ENCODE assay signal across 1 cellular context in genomic region chr17:81238815-81239713, GRCh38.
TF ChIP-seq lines count a peak whose summit lies in the region.

NDUFAF8 (plus strand) TSS chr17:81239318; CDS start chr17:81239364, 46 bp downstream.
TEPSIN (minus strand) TSS chr17:81239055; CDS start chr17:81239033, 22 bp downstream.

TF ChIP-seq in HepG2, 621 proteins besides CTCF, POLR2A, EP300 and RAD21 (continued from another document and continues in another):
- TF ChIP-seq ZNF761 (CRISPR knock-in tag; conservative IDR thresholded peaks at IDR 0.05), result 0 out of 2 replicates have a peak, but pooled peaks have one; percentile 12
- TF ChIP-seq NFE2L2 (IDR thresholded peaks at IDR 0.05; ENCODE audit: low read length), result no peak
- peak; percentile 77 for TF ChIP-seq KMT2B (CRISPR knock-in tag; IDR thresholded peaks at IDR 0.05)
- no peak for TF ChIP-seq RFX1 (IDR thresholded peaks at IDR 0.05)
- TF ChIP-seq MXI1 (IDR thresholded peaks at IDR 0.05; ENCODE audit: borderline replicate concordance, low read depth, low read length), result peak; percentile 91; the same call in 1 of the 3 replicates
- peak; percentile 88 for TF ChIP-seq ZSCAN21 (CRISPR knock-in tag; IDR thresholded peaks at IDR 0.05; ENCODE audit: borderline replicate concordance)
- TF ChIP-seq ZBTB7B (CRISPR knock-in tag; IDR thresholded peaks at IDR 0.05), result no peak
- no peak for TF ChIP-seq ZNF367 (CRISPR knock-in tag; IDR thresholded peaks at IDR 0.05; ENCODE audit: borderline replicate concordance)
- TF ChIP-seq CEBPB (IDR thresholded peaks at IDR 0.05; ENCODE audit: borderline replicate concordance, low read depth, low read length), result no peak
- no peak for TF ChIP-seq KLF15 (CRISPR knock-in tag; IDR thresholded peaks at IDR 0.05; ENCODE audit: borderline replicate concordance)
- no peak for TF ChIP-seq MTF2 (CRISPR knock-in tag; IDR thresholded peaks at IDR 0.05; ENCODE audit: borderline replicate concordance)
- no peak for TF ChIP-seq MAFF (IDR thresholded peaks at IDR 0.05; ENCODE audit: low read depth, low read length)
- 0 out of 2 replicates have a peak, but pooled peaks have one; percentile 25 for TF ChIP-seq ZNF784 (CRISPR knock-in tag; IDR thresholded peaks at IDR 0.05; ENCODE audit: borderline replicate concordance)
- peak; percentile 87 for TF ChIP-seq ZNF275 (CRISPR knock-in tag; IDR thresholded peaks at IDR 0.05; ENCODE audit: borderline replicate concordance)
- TF ChIP-seq ATF7-NPFF (CRISPR knock-in tag; IDR thresholded peaks at IDR 0.05; ENCODE audit: low read depth), result peak; percentile 23; the same call in 1 of the 2 replicates
- TF ChIP-seq CREBL2 (CRISPR knock-in tag; IDR thresholded peaks at IDR 0.05; ENCODE audit: borderline replicate concordance), result peak; percentile 55; the same call in 1 of the 2 replicates
- TF ChIP-seq ZNF710 (CRISPR knock-in tag; IDR thresholded peaks at IDR 0.05; ENCODE audit: borderline replicate concordance), result 0 out of 2 replicates have a peak, but pooled peaks have one; percentile 72
- TF ChIP-seq NKX3-1 (CRISPR knock-in tag; IDR thresholded peaks at IDR 0.05), result peak; percentile 68
- TF ChIP-seq ZNF20 (CRISPR knock-in tag; IDR thresholded peaks at IDR 0.05), result no peak
- 0 out of 2 replicates have a peak, but pooled peaks have one; percentile 30 for TF ChIP-seq ZNF580 (CRISPR knock-in tag; IDR thresholded peaks at IDR 0.05; ENCODE audit: borderline replicate concordance, low read depth)
- TF ChIP-seq STAG1 (CRISPR knock-in tag; IDR thresholded peaks at IDR 0.05), result no peak
- TF ChIP-seq ZFP82 (CRISPR knock-in tag; IDR thresholded peaks at IDR 0.05; ENCODE audit: borderline replicate concordance), result peak; percentile 59; the same call in 1 of the 2 replicates
- TF ChIP-seq ZNF530 (CRISPR knock-in tag; IDR thresholded peaks at IDR 0.05; ENCODE audit: low read depth), result 0 out of 2 replicates have a peak, but pooled peaks have one; percentile 56
- TF ChIP-seq HMGXB3 (CRISPR knock-in tag; IDR thresholded peaks at IDR 0.05; ENCODE audit: borderline replicate concordance), result peak; percentile 86
- TF ChIP-seq KLF16 (CRISPR knock-in tag; IDR thresholded peaks at IDR 0.05), result 0 out of 4 replicates have a peak, but pooled peaks of 1 of the 2 experiments have one; percentile 9
- no peak for TF ChIP-seq SP140L (CRISPR knock-in tag; IDR thresholded peaks at IDR 0.05; ENCODE audit: borderline replicate concordance)
- no peak for TF ChIP-seq ATF6 (CRISPR knock-in tag; conservative IDR thresholded peaks at IDR 0.05)
- no peak for TF ChIP-seq ISL2 (CRISPR knock-in tag; IDR thresholded peaks at IDR 0.05)
- 0 out of 2 replicates have a peak, but pooled peaks have one; percentile 18 for TF ChIP-seq JUND (CRISPR knock-in tag; IDR thresholded peaks at IDR 0.05)
- TF ChIP-seq GTF3A (CRISPR knock-in tag; conservative IDR thresholded peaks at IDR 0.05), result no peak
- TF ChIP-seq TRIM22 (IDR thresholded peaks at IDR 0.05), result no peak
- no peak for TF ChIP-seq ZBTB7A (CRISPR knock-in tag; IDR thresholded peaks at IDR 0.05)
- no peak for TF ChIP-seq TSC22D2 (CRISPR knock-in tag; IDR thresholded peaks at IDR 0.05; ENCODE audit: borderline replicate concordance)
- no peak for TF ChIP-seq AGO1 (IDR thresholded peaks at IDR 0.05; ENCODE audit: low read depth, low read length, poor library complexity, severe bottlenecking)
- TF ChIP-seq CEBPG (CRISPR knock-in tag; IDR thresholded peaks at IDR 0.05), result no peak
- TF ChIP-seq TOE1 (CRISPR knock-in tag; IDR thresholded peaks at IDR 0.05), result no peak
- no peak; the same call in 1 of the 2 replicates for TF ChIP-seq MYNN (CRISPR knock-in tag; IDR thresholded peaks at IDR 0.05; ENCODE audit: low read depth)
- peak; percentile 13; the same call in 1 of the 2 replicates for TF ChIP-seq ZNF503 (CRISPR knock-in tag; IDR thresholded peaks at IDR 0.05)
- TF ChIP-seq TERF1 (CRISPR knock-in tag; IDR thresholded peaks at IDR 0.05), result peak; percentile 92; the same call in 1 of the 2 replicates
- TF ChIP-seq ONECUT2 (CRISPR knock-in tag; IDR thresholded peaks at IDR 0.05), result no peak; the same call in 1 of the 2 replicates
- TF ChIP-seq NR0B2 (CRISPR knock-in tag; IDR thresholded peaks at IDR 0.05), result peak; percentile 60
- peak; percentile 98 for TF ChIP-seq YY1 (IDR thresholded peaks at IDR 0.05; ENCODE audit: insufficient read depth, insufficient replicate concordance, low read depth, low read length)
- TF ChIP-seq ADNP (CRISPR knock-in tag; IDR thresholded peaks at IDR 0.05), result no peak
- TF ChIP-seq ZNF441 (CRISPR knock-in tag; IDR thresholded peaks at IDR 0.05; ENCODE audit: borderline replicate concordance), result peak; percentile 4; the same call in 1 of the 2 replicates
- TF ChIP-seq ZFP37 (CRISPR knock-in tag; IDR thresholded peaks at IDR 0.05; ENCODE audit: borderline replicate concordance), result no peak
- no peak for TF ChIP-seq ZFP62 (CRISPR knock-in tag; IDR thresholded peaks at IDR 0.05)
- peak; percentile 92 for TF ChIP-seq SRSF1 (optimal IDR thresholded peaks at IDR 0.05; ENCODE audit: low read depth, low read length)
- peak; percentile 25 for TF ChIP-seq KLF12 (CRISPR knock-in tag; IDR thresholded peaks at IDR 0.05; ENCODE audit: borderline replicate concordance)
- TF ChIP-seq ARID2 (CRISPR knock-in tag; IDR thresholded peaks at IDR 0.05; ENCODE audit: borderline replicate concordance), result no peak
- TF ChIP-seq NBN (conservative IDR thresholded peaks at IDR 0.05), result no peak
- no peak for TF ChIP-seq KDM1A (CRISPR knock-in tag; IDR thresholded peaks at IDR 0.05)
- peak; percentile 58; the same call in 1 of the 2 replicates for TF ChIP-seq ETV5 (CRISPR knock-in tag; IDR thresholded peaks at IDR 0.05; ENCODE audit: borderline replicate concordance)
